ENCODE assay signal across 25 cellular contexts in the genomic region with DNA sequence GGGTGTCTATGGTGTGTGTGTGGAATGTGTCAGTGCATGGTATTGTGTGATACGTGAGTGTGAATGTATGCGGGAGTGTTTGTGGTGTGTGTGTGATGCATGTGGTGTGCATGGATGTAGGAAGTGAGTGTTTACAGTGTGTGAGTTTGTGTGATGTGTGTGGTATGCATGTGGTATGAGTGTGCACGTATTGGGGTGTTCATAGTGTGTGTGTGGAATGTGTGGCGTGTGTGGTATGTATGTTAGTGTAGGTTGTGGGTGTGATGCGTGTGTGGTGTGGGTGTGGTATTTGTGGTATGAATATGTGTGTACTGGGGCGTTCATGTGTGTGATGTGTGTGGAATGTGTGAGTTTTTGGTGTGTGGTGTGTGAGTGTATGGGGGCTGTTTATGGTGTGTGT.
"Had no signal": no experiment of that assay in that cellular context is flagged by ENCODE, and none has a peak within 500 bp of the region (broad histone marks: within the 10 kb centered on the region; RNA-seq: fewer than 3 reads in every experiment).

No MANE protein-coding gene starts in this region.

- H3K9ac ChIP-seq: parathyroid adenoma had no signal

- DNase-seq: activated CD4-positive, alpha-beta T cell treated with anti-CD3 and anti-CD28 coated beads, Interleukin-2, amount 10 ng/mL, durations not matched to agents 7 days and 5 days; activated naive CD4-positive, alpha-beta T cell; activated naive CD8-positive, alpha-beta T cell treated with anti-CD3 and anti-CD28 coated beads for 36 hours; activated T-cell treated with anti-CD3 and anti-CD28 coated beads, Interleukin-2, amount 50 U/mL, for 48 hours; adrenal gland; endodermal cell; foreskin fibroblast; heart left ventricle; hypothalamus; immature natural killer cell; naive thymus-derived CD8-positive, alpha-beta T cell; occipital lobe; psoas muscle; sigmoid colon; stimulated activated CD4-positive, alpha-beta T cell treated with anti-CD3 and anti-CD28 coated beads, Interleukin-1b, Interleukin-23, amount 100 ng/mL, for 48 hours; stimulated activated CD4-positive, alpha-beta T cell treated with anti-CD3 and anti-CD28 coated beads, Interleukin-4, amount 100 ng/mL, for 4 hours; stimulated activated CD8-positive, alpha-beta memory T cell treated with anti-CD3 and anti-CD28 coated beads, Interleukin-4, amount 100 ng/mL, for 48 hours; uterus had no signal

- H3K9me3 ChIP-seq: adrenal gland, breast epithelium, heart left ventricle, psoas muscle, sigmoid colon, uterus had no signal

- H3K4me1 ChIP-seq: parathyroid adenoma had no signal

- H2AFZ ChIP-seq: parathyroid adenoma had no signal

- H3K27ac ChIP-seq: adrenal gland, breast epithelium, heart left ventricle, parathyroid adenoma, psoas muscle, sigmoid colon, uterus, VCaP had no signal

- H3K79me2 ChIP-seq: parathyroid adenoma had no signal

- ATAC-seq: activated CD8-positive, alpha-beta T cell treated with anti-CD3 and anti-CD28 coated beads for 36 hours; esophagus mucosa; heart left ventricle; naive thymus-derived CD8-positive, alpha-beta T cell; psoas muscle; stimulated activated memory B cell treated with anti-CD40 and anti-IgM and Interleukin-4, amounts not matched to agents 10 μg/mL and 1 μg/mL and 100 μg/mL, for 72 hours had no signal

- H3K4me2 ChIP-seq: smooth muscle cell had no signal

- H3K36me3 ChIP-seq: adrenal gland, breast epithelium, heart left ventricle, sigmoid colon, uterus had no signal

- H3K4me3 ChIP-seq: adrenal gland, breast epithelium, heart left ventricle, psoas muscle, sigmoid colon, smooth muscle cell, uterus had no signal
